In the genomic region with DNA sequence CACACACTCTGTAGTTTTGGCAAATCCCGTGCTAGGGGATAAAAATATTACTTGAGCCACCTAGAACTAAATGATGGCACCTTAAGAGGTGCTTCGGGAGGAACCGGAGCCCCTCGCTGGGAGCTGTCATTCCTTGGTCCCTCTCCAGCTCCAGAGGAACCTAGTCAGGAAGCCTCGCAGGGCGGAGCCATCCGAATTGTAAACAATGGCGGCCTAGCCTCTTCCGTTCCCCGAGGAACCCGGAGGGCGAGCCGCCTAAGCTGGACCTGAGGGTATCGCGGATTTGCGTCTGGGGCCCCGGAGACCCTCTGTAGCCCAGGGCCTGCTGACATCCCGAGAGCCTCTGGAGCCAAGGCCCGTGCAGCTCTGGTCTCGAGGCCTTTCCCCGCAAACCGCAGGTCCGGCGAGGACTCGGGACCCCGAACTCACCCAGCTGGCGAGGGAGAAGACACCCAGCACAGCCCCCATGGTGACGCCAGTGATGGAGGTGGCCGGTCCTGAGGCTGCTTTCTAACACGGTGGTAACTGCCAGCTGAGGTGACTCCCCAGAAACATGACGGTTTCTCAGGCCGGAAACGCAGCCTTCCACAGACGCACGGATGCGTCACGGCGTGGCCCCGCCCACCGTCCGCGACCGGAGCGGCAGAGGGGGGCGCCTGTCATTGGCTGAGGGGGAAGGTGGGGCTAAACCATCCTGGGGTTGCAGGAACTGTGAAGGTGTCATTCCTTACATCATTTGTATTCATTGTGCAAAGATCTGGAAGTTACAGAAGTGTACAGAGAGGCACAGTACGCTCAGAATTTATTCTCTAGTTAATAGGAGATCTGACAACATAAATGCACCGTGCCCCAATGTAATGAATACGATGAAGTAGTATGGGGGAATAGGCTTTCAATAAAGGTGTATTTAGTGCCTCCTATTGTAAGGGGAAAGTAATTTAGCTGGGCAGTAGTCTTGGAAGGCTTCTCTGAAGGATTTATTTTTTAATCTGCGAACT, we compare ENCODE assay signal across 8 cellular contexts. TPM values are rescaled to one million over a fixed set of nuclear protein-coding genes. Genes with fewer than 3 reads are reported as not detected.
DNase-seq lines count a peak whose midpoint lies in the region; ATAC-seq and TF ChIP-seq lines count a peak whose summit lies in the region.

A gene (minus strand): TSS at position 587 of the 998 bp plus-strand sequence. CDS start 119 bp downstream, at position 468.

- H3K4me1 ChIP-seq in ascending aorta: peaks cover 9 to 35% of the 10 kb centered on the region in 2 donors
- peaks cover 0 to 46% of the 10 kb centered on the region in 2 donors for H3K4me1 ChIP-seq in right atrium auricular region
- H3K4me1 ChIP-seq in uterus: peaks cover 7 to 9% of the 10 kb centered on the region in 2 donors

- intact Hi-C loops in ascending aorta (cut with DNase I): loop anchor here (1.0 to 5.0 kb wide), 8 partner anchors 10 to 366 kb away; a partner anchor contains a TSS
- intact Hi-C loops in uterus (cut with DNase I; ENCODE audit: low total_unique reads): no loop called here

- DNase-seq in NCI-H1930 (lab: John Stamatoyannopoulos, UW): peak; percentile 85 to 91
- peak; percentile 95 for DNase-seq in T-helper 2 cell treated with Interferon-gamma antibody and Interleukin-4, amounts not matched to agents 5 μg/mL and 100 μg/mL, for 36 hours (ENCODE audit: low spot score)
- peak; percentile 91 to 99 for DNase-seq in ascending aorta (ENCODE audit: low spot score in 2 of 2)
- DNase-seq in right atrium auricular region (ENCODE audit: low spot score): peak; percentile 97
- DNase-seq in pulmonary artery endothelial cell (ENCODE audit: low read depth, low spot score): peak; percentile 84
- peak; percentile 95 to 96 for DNase-seq in uterus

- no peaks in the 10 kb centered on the region for H3K27me3 ChIP-seq in ascending aorta
- H3K27me3 ChIP-seq in right atrium auricular region: no peaks in the 10 kb centered on the region
- H3K27me3 ChIP-seq in uterus: no peaks in the 10 kb centered on the region

- peaks cover 25% of the 10 kb centered on the region for H3K4me1 Mint-ChIP-seq in T-helper 2 cell treated with Interferon-gamma antibody and Interleukin-4, amounts not matched to agents 5 μg/mL and 100 μg/mL, for 36 hours (ENCODE audit: low read depth)

- peak within 1 kb of the TSS; percentile 92 for H3K27ac Mint-ChIP-seq in T-helper 2 cell treated with Interferon-gamma antibody and Interleukin-4, amounts not matched to agents 5 μg/mL and 100 μg/mL, for 36 hours

- no peaks in the 10 kb centered on the region for H3K27me3 Mint-ChIP-seq in T-helper 2 cell treated with Interferon-gamma antibody and Interleukin-4, amounts not matched to agents 5 μg/mL and 100 μg/mL, for 36 hours (ENCODE audit: low read depth)

- peak; percentile 86 to 90 for TF ChIP-seq POLR2A in uterus (IDR thresholded peaks at IDR 0.05)

- H3K9me3 ChIP-seq in ascending aorta (no peaks in the 10 kb centered on the region), right atrium auricular region (no peaks in the 10 kb centered on the region), uterus (no peaks in the 10 kb centered on the region)

- no peaks in the 10 kb centered on the region for H3K36me3 ChIP-seq in ascending aorta
- H3K36me3 ChIP-seq in right atrium auricular region: no peaks in the 10 kb centered on the region
- no peaks in the 10 kb centered on the region for H3K36me3 ChIP-seq in uterus

- H3K4me3 Mint-ChIP-seq in T-helper 2 cell treated with Interferon-gamma antibody and Interleukin-4, amounts not matched to agents 5 μg/mL and 100 μg/mL, for 36 hours: peak within 1 kb of the TSS; percentile 84

- ATAC-seq in GM18502 (IDR thresholded peaks at IDR 0.05; ENCODE audit: poor library complexity, unreplicated experiment): peak; percentile 97
- ATAC-seq in HG02970 (IDR thresholded peaks at IDR 0.05; ENCODE audit: low FRiP score, unreplicated experiment): peak; percentile 97

- TF ChIP-seq CTCF in ascending aorta (IDR thresholded peaks at IDR 0.05) (peak in 1 of 3 experiments; percentile 23), right atrium auricular region (IDR thresholded peaks at IDR 0.05) (no peak), uterus (IDR thresholded peaks at IDR 0.05) (peak in 1 of 4 experiments; percentile 7)

- H3K27ac ChIP-seq in ascending aorta (peak within 1 kb of the TSS; percentile 94 to 99), right atrium auricular region (peak within 1 kb of the TSS; percentile 100), uterus (peak within 1 kb of the TSS; percentile 98)

- H3K36me3 Mint-ChIP-seq in T-helper 2 cell treated with Interferon-gamma antibody and Interleukin-4, amounts not matched to agents 5 μg/mL and 100 μg/mL, for 36 hours (ENCODE audit: low read depth): peaks cover 5% of the 10 kb centered on the region

- H3K4me3 ChIP-seq in ascending aorta: peak within 1 kb of the TSS; percentile 70 to 89
- H3K4me3 ChIP-seq in right atrium auricular region: peak within 1 kb of the TSS; percentile 93 to 96
- H3K4me3 ChIP-seq in uterus: peak within 1 kb of the TSS; percentile 87 to 90

- no peaks in the 10 kb centered on the region for H3K9me3 Mint-ChIP-seq in T-helper 2 cell treated with Interferon-gamma antibody and Interleukin-4, amounts not matched to agents 5 μg/mL and 100 μg/mL, for 36 hours

RNA-seq across cellular contexts. Expression of the gene that starts here (rescaled TPM):
- total RNA-seq in ascending aorta: 78.1 TPM
- total RNA-seq in right atrium auricular region: 100 to 1,000 TPM in 1 of 2 donors, 10 to 100 TPM in 1; 85.7 to 112 TPM
- 79.7 and 97.2 TPM in 2 replicates for total RNA-seq in pulmonary artery endothelial cell
- total RNA-seq in uterus: 100 to 1,000 TPM in 1 of 4 donors, 10 to 100 TPM in 3; 44.1 to 113 (median 58.3) TPM

Comparison
In these comparisons a context has a peak if more than half of its experiments do, and no peak if none do; other contexts are left out.
1. Peak in every context shown above with its lines: DNase-seq, ATAC-seq, H3K4me3 ChIP-seq and H3K27ac ChIP-seq.